8 cellular contexts compared by ENCODE assay signal in genomic region chr7:130063036-130063435, GRCh38. TPM values are rescaled to one million over a fixed set of nuclear protein-coding genes. Genes with fewer than 3 reads are reported as not detected.
DNase-seq lines count a peak whose midpoint lies in the region; ATAC-seq and TF ChIP-seq lines count a peak whose summit lies in the region.

No MANE protein-coding gene starts in this region.

- TF ChIP-seq RAD21 in SK-N-SH (IDR thresholded peaks at IDR 0.05; ENCODE audit: low read length): peak; percentile 68

- H3K9me3 ChIP-seq in SK-N-SH: no peaks in the 10 kb centered on the region
- no peaks in the 10 kb centered on the region for H3K9me3 ChIP-seq in hepatocyte (ENCODE audit: low read depth)

- H3K79me2 ChIP-seq in SK-N-SH (ENCODE audit: insufficient read depth) (no peaks in the 10 kb centered on the region), hepatocyte (no peaks in the 10 kb centered on the region)

- H3K9me2 ChIP-seq in SK-N-SH (no peaks in the 10 kb centered on the region), hepatocyte (replicated peaks; ENCODE audit: insufficient read depth) (no peaks in the 10 kb centered on the region)

- H2AFZ ChIP-seq in SK-N-SH (ENCODE audit: low read depth): no peak overlapping the region
- H2AFZ ChIP-seq in hepatocyte: no peak overlapping the region

- no peak for TF ChIP-seq EP300 in SK-N-SH (IDR thresholded peaks at IDR 0.05; ENCODE audit: borderline replicate concordance in 1 of 2, low read depth in 1 of 2, low read length in 1 of 2)

- no peak overlapping the region for H3K4me3 Mint-ChIP-seq in CD14-positive monocyte

- H3K4me1 Mint-ChIP-seq in CD14-positive monocyte: peaks cover 5% of the 10 kb centered on the region

- H3F3A ChIP-seq in SK-N-SH (replicated peaks; ENCODE audit: insufficient read depth): peaks cover 6% of the 10 kb centered on the region

- H3K27me3 ChIP-seq in SK-N-SH (ENCODE audit: insufficient read depth) (no peaks in the 10 kb centered on the region), hepatocyte (no peaks in the 10 kb centered on the region)

- no peaks in the 10 kb centered on the region for H3K36me3 Mint-ChIP-seq in CD14-positive monocyte

- H3K9me3 Mint-ChIP-seq in CD14-positive monocyte: no peaks in the 10 kb centered on the region

- H3K36me3 ChIP-seq in SK-N-SH (replicated peaks in 1 of 2; ENCODE audit: control insufficient read depth in 1 of 2, insufficient read depth in 2 of 2, low read length in 1 of 2) (no peaks in the 10 kb centered on the region), hepatocyte (replicated peaks; ENCODE audit: insufficient read depth, low read depth) (no peaks in the 10 kb centered on the region)

- H3K27ac ChIP-seq in SK-N-SH (ENCODE audit: low read depth in 2 of 2, low read length in 1 of 2) (no peak overlapping the region), hepatocyte (no peak overlapping the region)

- no peaks in the 10 kb centered on the region for H3K4me1 ChIP-seq in SK-N-SH (ENCODE audit: control insufficient read depth in 1 of 2, insufficient read depth in 2 of 2, low read depth in 1 of 2, low read length in 1 of 2)
- no peaks in the 10 kb centered on the region for H3K4me1 ChIP-seq in hepatocyte (ENCODE audit: insufficient read depth)

- WGBS in SK-N-SH (ENCODE audit: low lambda C conversion rate): 0% methylated on average over 2 of the region's 2 CpGs
- WGBS in hepatocyte (ENCODE audit: low lambda C conversion rate, missing lambda C conversion rate): 24% methylated on average over 2 of the region's 2 CpGs

- intact Hi-C loops in CD14-positive monocyte (cut with micrococcal nuclease): no loop called here

- H3K4me3 ChIP-seq in SK-N-SH (ENCODE audit: low read depth in 2 of 2, low read length in 1 of 2) (no peak overlapping the region; a peak in 1 of 4 replicates), hepatocyte (no peak overlapping the region)

- ATAC-seq in GM18498 (IDR thresholded peaks at IDR 0.05; ENCODE audit: unreplicated experiment) (no peak), GM19452 (IDR thresholded peaks at IDR 0.05; ENCODE audit: unreplicated experiment) (no peak)

- H3K27me3 Mint-ChIP-seq in CD14-positive monocyte (ENCODE audit: low read depth in 3 of 3): peaks cover 0 to 12% (median 7%) of the 10 kb centered on the region in 3 donors

- DNase-seq in CD14-positive monocyte (ENCODE audit: low spot score) (no peak), HT1080 (ENCODE audit: low read depth) (peak; percentile 20), SK-N-SH (peak; percentile 70), hepatocyte (ENCODE audit: low spot score) (peak; percentile 53)
- peak; percentile 75 for DNase-seq in activated naive CD4-positive, alpha-beta T cell treated with Interleukin-2 at 50 U/mL for 16 hours
- DNase-seq in stimulated activated CD4-positive, alpha-beta T cell treated with anti-CD3 and anti-CD28 coated beads, Interleukin-4, amount 100 ng/mL, for 48 hours (ENCODE audit: low read depth in 2 of 2): peak; percentile 74 to 89

- CTCF ChIA-PET in SK-N-SH (lab: Yijun Ruan, JAX): interaction anchor here (0.6 to 2.3 kb wide), 13 partner anchors 9 to 707 kb away, joined by 3 to 12 read pairs (median 3); partner anchors contain the start of gene ZC3HC1

- peak; percentile 81 for TF ChIP-seq CTCF in CD14-positive monocyte (IDR thresholded peaks at IDR 0.05)
- peak; percentile 94 for TF ChIP-seq CTCF in SK-N-SH (IDR thresholded peaks at IDR 0.05)
- TF ChIP-seq CTCF in hepatocyte (IDR thresholded peaks at IDR 0.05; ENCODE audit: poor library complexity): peak; percentile 67

- no peak overlapping the region for H3K27ac Mint-ChIP-seq in CD14-positive monocyte

- POLR2A ChIA-PET in SK-N-SH (lab: Yijun Ruan, JAX): no interaction called here

- no peaks in the 10 kb centered on the region for H4K20me1 ChIP-seq in SK-N-SH (ENCODE audit: insufficient read depth)
- no peaks in the 10 kb centered on the region for H4K20me1 ChIP-seq in hepatocyte (ENCODE audit: insufficient read depth, poor library complexity, severe bottlenecking)

- no peak overlapping the region for H3K4me2 ChIP-seq in SK-N-SH
- H3K4me2 ChIP-seq in hepatocyte: no peak overlapping the region

- H3K9ac ChIP-seq in SK-N-SH: no peak overlapping the region

TF ChIP-seq in SK-N-SH, 30 proteins besides CTCF, POLR2A, EP300 and RAD21:
- no peak for TF ChIP-seq REST (IDR thresholded peaks at IDR 0.05; ENCODE audit: low read depth, low read length)
- TF ChIP-seq MEF2A (IDR thresholded peaks at IDR 0.05; ENCODE audit: borderline replicate concordance, low read depth): no peak
- TF ChIP-seq SMC3 (IDR thresholded peaks at IDR 0.05; ENCODE audit: low read depth, low read length): peak; percentile 55

RNA-seq across cellular contexts. Expression of gene KLHDC10, which starts 7.3 kb away (rescaled TPM):
- polyA plus RNA-seq in CD14-positive monocyte: 1 to 10 TPM; 1.1 to 2.9 TPM
- 7.3 and 13.1 TPM in 2 replicates for total RNA-seq in HT1080 (2014; rRNA removed; shearing (Covaris generic))
- polyA plus RNA-seq in HT1080 (2015; cell fraction: cytosol; rRNA removed): 6.5 and 8.0 TPM in 2 replicates
- 10.0 and 10.8 TPM in 2 replicates for polyA plus RNA-seq in HT1080 (2015; cell fraction: nucleus; rRNA removed)
- 15.9 and 17.8 TPM in 2 replicates for polyA plus RNA-seq in SK-N-SH (2012; rRNA removed)
- polyA plus RNA-seq in SK-N-SH (2012; cell fraction: cytosol; rRNA removed): 17.8 and 20.1 TPM in 2 replicates
- polyA plus RNA-seq in SK-N-SH (2012; cell fraction: nucleus; rRNA removed): 19.1 and 37.4 TPM in 2 replicates
- total RNA-seq in hepatocyte: 25.1 and 29.0 TPM in 2 replicates
- polyA plus RNA-seq in hepatocyte: 7.2 and 8.0 TPM in 2 replicates

RNA-seq across cellular contexts. Expression of gene ZC3HC1, which starts 11.9 kb away (rescaled TPM):
- polyA plus RNA-seq in CD14-positive monocyte: 1 to 10 TPM; 5.8 to 6.4 TPM
- total RNA-seq in HT1080 (2014; rRNA removed; shearing (Covaris generic)): 35.0 and 35.2 TPM in 2 replicates
- polyA plus RNA-seq in HT1080 (2015; cell fraction: cytosol; rRNA removed): 25.6 and 26.9 TPM in 2 replicates
- polyA plus RNA-seq in HT1080 (2015; cell fraction: nucleus; rRNA removed): 31.1 and 38.8 TPM in 2 replicates
- 36.7 and 41.8 TPM in 2 replicates for polyA plus RNA-seq in SK-N-SH (2012; rRNA removed)
- 26.2 and 31.2 TPM in 2 replicates for polyA plus RNA-seq in SK-N-SH (2012; cell fraction: cytosol; rRNA removed)
- 52.8 and 68.4 TPM in 2 replicates for polyA plus RNA-seq in SK-N-SH (2012; cell fraction: nucleus; rRNA removed)
- 18.8 and 31.1 TPM in 2 replicates for total RNA-seq in hepatocyte
- 19.6 and 20.1 TPM in 2 replicates for polyA plus RNA-seq in hepatocyte
